Comparison of ENCODE assay signal across 8 cellular contexts in genomic region chr11:3284248-3284647, GRCh38. TPM values are rescaled to one million over a fixed set of nuclear protein-coding genes. Genes with fewer than 3 reads are reported as not detected.
"Had no signal": no experiment of that assay in that cellular context is flagged by ENCODE, and none has a peak within 500 bp of the region (broad histone marks: within the 10 kb centered on the region; RNA-seq: fewer than 3 reads in every experiment).

No MANE protein-coding gene starts in this region.

RNA-seq across cellular contexts. Expression of gene MRGPRE, which starts 52.0 kb away (rescaled TPM):
- total RNA-seq: stomach, subcutaneous adipose tissue, temporal lobe, thoracic aorta, transverse colon, upper lobe of right lung, urinary bladder, vagina had no signal
- polyA plus RNA-seq: stomach had no signal
